1 cellular context compared by ENCODE assay signal in the genomic region with DNA sequence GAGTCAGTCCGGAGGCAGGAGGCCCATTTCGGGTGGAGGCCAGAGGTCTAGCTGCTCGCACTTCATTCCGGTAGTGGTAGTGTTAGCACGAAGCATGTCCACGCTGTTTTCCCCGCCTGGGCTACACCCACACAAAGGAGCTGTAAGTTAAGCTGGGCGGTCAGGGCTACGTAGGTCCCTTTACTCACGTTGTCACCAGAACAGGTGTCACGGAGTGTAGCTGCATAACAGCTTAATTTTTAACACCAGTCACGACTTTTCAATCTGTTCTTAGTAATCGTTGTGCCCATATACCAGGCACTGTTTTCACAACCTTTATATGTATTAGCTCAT.
TF ChIP-seq lines count a peak whose summit lies in the region.

No MANE protein-coding gene starts in this region.

TF ChIP-seq in endothelial cell of umbilical vein, 7 proteins besides CTCF, POLR2A, EP300 and RAD21:
- TF ChIP-seq MAX (IDR thresholded peaks at IDR 0.05; ENCODE audit: insufficient read depth, insufficient read length) (no peak), MYC (IDR thresholded peaks at IDR 0.05; ENCODE audit: low read depth, low read length) (no peak), POLR2AphosphoS5 (IDR thresholded peaks at IDR 0.05; ENCODE audit: insufficient read depth, low read depth, low read length) (no peak), GATA2 (IDR thresholded peaks at IDR 0.05; ENCODE audit: insufficient read depth, insufficient read length, low read depth, low read length) (no peak), EZH2 (IDR thresholded peaks at IDR 0.05; ENCODE audit: borderline replicate concordance, low read depth, low read length, severe bottlenecking) (no peak), JUN (IDR thresholded peaks at IDR 0.05; ENCODE audit: borderline replicate concordance, insufficient read depth, insufficient read length, low read depth) (no peak), FOS (IDR thresholded peaks at IDR 0.05; ENCODE audit: borderline replicate concordance, insufficient read depth, low read length) (no peak)
